ENCODE assay signal across 9 cellular contexts in genomic region chr11:14336507-14337503, GRCh38. TPM values are rescaled to one million over a fixed set of nuclear protein-coding genes. Genes with fewer than 3 reads are reported as not detected.
DNase-seq lines count a peak whose midpoint lies in the region; ATAC-seq, FAIRE-seq and TF ChIP-seq lines count a peak whose summit lies in the region.
"Had no signal": no experiment of that assay in that cellular context is flagged by ENCODE, and none has a peak within 500 bp of the region (broad histone marks: within the 10 kb centered on the region; RNA-seq: fewer than 3 reads in every experiment).

No MANE protein-coding gene starts in this region.

- in situ Hi-C loops in K562 (cut with MboI) = no loop called here

- intact Hi-C loops in K562 (cut with micrococcal nuclease) = no loop called here

- CTCF ChIA-PET in K562 (lab: Yijun Ruan, JAX; ENCODE audit: low intra/inter-chr PET ratio) = no interaction called here

- TF ChIP-seq CTCF in DND-41 (IDR thresholded peaks at IDR 0.05; ENCODE audit: borderline replicate concordance, extremely low read depth, low read length, poor library complexity, severe bottlenecking) (no peak), K562 (IDR thresholded peaks at IDR 0.05 in 2 of 3, conservative IDR thresholded peaks at IDR 0.05 in 1 of 3; ENCODE audit: insufficient read depth in 2 of 3, low read depth in 1 of 3, low read length in 3 of 3) (no peak)

- POLR2A ChIA-PET in K562 (lab: Yijun Ruan, JAX) = interaction anchor here (0.8 kb wide), 1 partner anchor 10 kb away, joined by 3 read pairs; no protein-coding TSS in a partner anchor

- H3K79me2 ChIP-seq in DND-41 (ENCODE audit: insufficient read depth, low read length) (peaks cover 100% of the 10 kb centered on the region), K562 (ENCODE audit: control insufficient read depth, insufficient read depth, low read length) (peaks cover 70% of the 10 kb centered on the region)

- no TSS peak for BruUV-seq in K562 (replicated peaks; lab: Mats Ljungman, UMichigan)

- ATAC-seq in DND-41 (ENCODE audit: insufficient read depth, low read depth) (peak; percentile 70), K562 (peak; percentile 83), HG02763 (IDR thresholded peaks at IDR 0.05; ENCODE audit: unreplicated experiment) (no peak), GM18502 (IDR thresholded peaks at IDR 0.05; ENCODE audit: poor library complexity, unreplicated experiment) (no peak)

- no peaks in the 10 kb centered on the region for H3K9me1 ChIP-seq in K562 (ENCODE audit: control insufficient read depth, insufficient read depth, low read length)

- H4K20me1 ChIP-seq in DND-41 (ENCODE audit: insufficient read depth, low read length) (peaks cover 35% of the 10 kb centered on the region), K562 (replicated peaks; ENCODE audit: control insufficient read depth, insufficient read depth, low read length) (no peaks in the 10 kb centered on the region)

- H3K4me2 ChIP-seq in DND-41 (ENCODE audit: insufficient read depth, low read length) = no peak overlapping the region
- no peak overlapping the region for H3K4me2 ChIP-seq in K562 (ENCODE audit: insufficient read depth, low read length)

- WGBS in K562 (ENCODE audit: insufficient coverage, low coverage, missing lambda C conversion rate) = 6% methylated on average over 2 of the region's 2 CpGs

- H3K9ac ChIP-seq in DND-41 (ENCODE audit: low read depth, low read length) (no peak overlapping the region), K562 (ENCODE audit: insufficient read depth in 1 of 2, low read depth in 2 of 2, low read length in 2 of 2) (no peak overlapping the region)

- no peak for TF ChIP-seq POLR2A in K562 (conservative IDR thresholded peaks at IDR 0.05)

- FAIRE-seq in K562 (lab: Jason Lieb, UNC) = peak; percentile 56
- FAIRE-seq: kidney had no signal

- peaks cover 22% of the 10 kb centered on the region for H3K4me1 ChIP-seq in DND-41 (ENCODE audit: insufficient read depth, low read length)
- no peaks in the 10 kb centered on the region; a peak in 1 of 5 replicates for H3K4me1 ChIP-seq in K562 (replicated peaks in 1 of 2; ENCODE audit: control insufficient read depth in 2 of 2, insufficient read depth in 2 of 2, low read length in 2 of 2)

- peak; percentile 53 for TF ChIP-seq EP300 in K562 (IDR thresholded peaks at IDR 0.05; ENCODE audit: low read length)

- H3K27me3 ChIP-seq in DND-41 (ENCODE audit: insufficient read depth, low read length, poor library complexity) (no peaks in the 10 kb centered on the region), K562 (ENCODE audit: control insufficient read depth in 2 of 2, insufficient read depth in 2 of 2, low read length in 2 of 2) (no peaks in the 10 kb centered on the region)

- H3K27ac ChIP-seq in DND-41 (ENCODE audit: low read length) = peak overlapping the region; percentile 38; the same call in 1 of the 2 replicates
- H3K27ac ChIP-seq in K562 (ENCODE audit: extremely low read depth, low read depth, low read length) = peak overlapping the region; percentile 38; the same call in 1 of the 3 replicates

- no peak for DNase-seq in DND-41
- peak; percentile 96 for DNase-seq in LHCN-M2 (ENCODE audit: low read depth)
- peak; percentile 23 to 60 (median 27) for DNase-seq in K562 (ENCODE audit: extremely low read depth in 1 of 4, low spot score in 3 of 4)
- peak; percentile 61 for DNase-seq in myocyte (ENCODE audit: low read depth)
- no peak for DNase-seq in GF-D8 (lab: John Stamatoyannopoulos, UW)
- no peak for DNase-seq in SHP77 (lab: John Stamatoyannopoulos, UW)
- DNase-seq: kidney had no signal

- no peak for TF ChIP-seq RAD21 in K562 (CRISPR knock-in tag; conservative IDR thresholded peaks at IDR 0.05 in 1 of 2, IDR thresholded peaks at IDR 0.05 in 1 of 2)

- H3K9me3 ChIP-seq in DND-41 (ENCODE audit: insufficient read depth, low read length, severe bottlenecking) = peaks cover 3% of the 10 kb centered on the region
- H3K9me3 ChIP-seq in K562 (replicated peaks; ENCODE audit: control insufficient read depth, insufficient read depth, low read depth, low read length) = peaks cover 3% of the 10 kb centered on the region

- H3K4me3 ChIP-seq in DND-41 (ENCODE audit: low read depth in 1 of 2, low read length in 2 of 2) (no peak overlapping the region), K562 (no peak overlapping the region)

- H3K36me3 ChIP-seq in DND-41 (ENCODE audit: insufficient read depth, low read length) (no peaks in the 10 kb centered on the region; the same call in 1 of the 2 replicates), K562 (ENCODE audit: control insufficient read depth, insufficient read depth, low read length) (no peaks in the 10 kb centered on the region)

- H2AFZ ChIP-seq in DND-41 (ENCODE audit: low read depth, low read length) (no peak overlapping the region), K562 (ENCODE audit: low read depth, low read length) (no peak overlapping the region)

TF ChIP-seq in K562, 482 proteins besides CTCF, POLR2A, EP300 and RAD21 (continues in another document):
- no peak for TF ChIP-seq UBTF (IDR thresholded peaks at IDR 0.05; ENCODE audit: borderline replicate concordance in 1 of 2, low read depth in 2 of 2, low read length in 2 of 2)
- TF ChIP-seq MED1 (CRISPR knock-in tag; IDR thresholded peaks at IDR 0.05; ENCODE audit: borderline replicate concordance) = no peak
- no peak for TF ChIP-seq ZNF384 (IDR thresholded peaks at IDR 0.05; ENCODE audit: low read depth, low read length)
- TF ChIP-seq HDAC2 (IDR thresholded peaks at IDR 0.05) = no peak
- no peak for TF ChIP-seq ZNF551 (CRISPR knock-in tag; IDR thresholded peaks at IDR 0.05)
- no peak for TF ChIP-seq ZNF280B (CRISPR knock-in tag; IDR thresholded peaks at IDR 0.05)
- no peak for TF ChIP-seq ZNF639 (CRISPR knock-in tag; conservative IDR thresholded peaks at IDR 0.05 in 1 of 2, IDR thresholded peaks at IDR 0.05 in 1 of 2)
- TF ChIP-seq PCBP1 (IDR thresholded peaks at IDR 0.05; ENCODE audit: low read depth, low read length, poor library complexity, severe bottlenecking) = no peak
- TF ChIP-seq RHOXF2B (CRISPR knock-in tag; conservative IDR thresholded peaks at IDR 0.05) = no peak

RNA-seq across cellular contexts. Expression of gene RRAS2, which starts 22.2 kb away (rescaled TPM):
- 159 and 182 TPM in 2 replicates for total RNA-seq in LHCN-M2 (2014; rRNA removed)
- polyA plus RNA-seq in LHCN-M2 (2012) = 88.8 TPM
- 11.3 and 41.3 TPM in 2 replicates for total RNA-seq in K562 (2011; cell fraction: chromatin; rRNA removed; ENCODE audit: low replicate concordance)
- total RNA-seq in K562 (2011; cell fraction: nucleolus; rRNA removed) = 9.2 and 11.7 TPM in 2 replicates
- total RNA-seq in K562 (2011; cell fraction: nucleoplasm; rRNA removed) = 22.9 and 46.2 TPM in 2 replicates
- 36.0 and 37.6 TPM in 2 replicates for total RNA-seq in K562 (2014; rRNA removed)
- 41.9 and 45.9 TPM in 2 replicates for total RNA-seq in K562 (2014; rRNA removed; fragmentation: Illumina TruSeq; extraction: Trizol)
- total RNA-seq in K562 (2015; rRNA removed; fragmentation: Illumina TruSeq; extraction: Trizol) = 29.9 and 30.7 TPM in 2 replicates
- 40.7 and 42.6 TPM in 2 replicates for total RNA-seq in K562 (2021)
- 28.3 and 45.6 TPM in 2 replicates for polyA plus RNA-seq in K562 (2011; rRNA removed)
- 11.6 and 15.2 TPM in 2 replicates for polyA plus RNA-seq in K562 (2011; cell fraction: cytosol; rRNA removed)
- polyA plus RNA-seq in K562 (2011; cell fraction: nucleus; rRNA removed) = 8.0 and 8.8 TPM in 2 replicates
- polyA plus RNA-seq in K562 (2012) = 23.9 and 29.5 TPM in 2 replicates
- 40.2 and 47.5 TPM in 2 replicates for polyA plus RNA-seq in K562 (2014; fragmentation: Illumina TruSeq; extraction: Trizol)
- polyA plus RNA-seq in K562 (2014; fragmentation: Nextera tagmentation; extraction: Ambion mirVana) = 10 to 100 TPM in 1 of 2 experiments, 1 to 10 TPM in 1; 9.4 to 10.3 TPM
- 30.3 and 32.5 TPM in 2 replicates for polyA plus RNA-seq in K562 (2014; rRNA removed)
- polyA minus RNA-seq in K562 (2011; rRNA and poly(A)+ RNA removed) = 43.4 and 45.5 TPM in 2 replicates
- 16.7 and 22.8 TPM in 2 replicates for polyA minus RNA-seq in K562 (2011; cell fraction: cytosol; rRNA and poly(A)+ RNA removed)
- 13.6 and 13.7 TPM in 2 replicates for polyA minus RNA-seq in K562 (2011; cell fraction: nucleus; rRNA and poly(A)+ RNA removed)
- total RNA-seq in myocyte = 108 and 113 TPM in 2 replicates
- polyA plus RNA-seq in myocyte (2012) = 67.0 TPM

Comparison
In these comparisons a context has a peak if more than half of its experiments do, and no peak if none do; other contexts are left out.
1. ATAC-seq: peak in DND-41 (single experiment) and K562 (single experiment); none in HG02763 (single experiment) and GM18502 (single experiment).
2. DNase-seq: peak in LHCN-M2 (single experiment), K562 (4 of 4) and myocyte (single experiment); none in DND-41 (single experiment), GF-D8 (single experiment) and SHP77 (0 of 2).